Comparison of ENCODE assay signal across 19 cellular contexts in the genomic region with DNA sequence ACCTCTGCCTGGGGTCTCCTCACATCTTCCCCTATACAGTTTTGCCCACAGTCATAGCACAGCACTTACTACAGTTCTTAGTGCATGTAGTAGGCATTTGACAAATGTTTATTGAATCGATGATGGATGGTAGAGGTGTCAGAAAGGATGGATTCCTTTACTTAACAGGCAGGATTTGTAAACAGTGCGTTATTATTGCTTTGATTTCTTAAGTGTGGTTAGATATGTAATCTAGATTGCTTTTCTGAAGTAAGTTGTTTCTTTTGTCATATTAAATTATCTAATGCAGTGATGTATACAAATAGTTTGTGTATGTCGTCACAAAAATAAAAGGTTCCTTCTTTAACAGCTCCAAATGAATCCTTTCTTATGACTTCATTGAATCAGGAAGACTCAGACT.
DNase-seq lines count a peak whose midpoint lies in the region; ATAC-seq, FAIRE-seq and TF ChIP-seq lines count a peak whose summit lies in the region.
"Had no signal": no experiment of that assay in that cellular context is flagged by ENCODE, and none has a peak within 500 bp of the region (broad histone marks: within the 10 kb centered on the region; RNA-seq: fewer than 3 reads in every experiment).

No MANE protein-coding gene starts in this region.

- H3K14ac ChIP-seq in IMR-90 (replicated peaks; ENCODE audit: low read depth, low read length), result peak overlapping the region; percentile 11; the same call in 1 of the 2 replicates

- H3K56ac ChIP-seq in IMR-90 (ENCODE audit: extremely low read depth, insufficient read depth, low read length), result no peak overlapping the region; the same call in 1 of the 2 replicates

- CTCF ChIA-PET in IMR-90 (lab: Yijun Ruan, JAX), result no interaction called here
- CTCF ChIA-PET in K562 (lab: Yijun Ruan, JAX; ENCODE audit: low intra/inter-chr PET ratio), result no interaction called here

- H3K9me1 ChIP-seq in IMR-90 (ENCODE audit: insufficient read depth, low read length), result peaks cover 5% of the 10 kb centered on the region; the same call in 1 of the 2 replicates
- no peaks in the 10 kb centered on the region for H3K9me1 ChIP-seq in K562 (ENCODE audit: control insufficient read depth, insufficient read depth, low read length)

- H2AK9ac ChIP-seq in IMR-90 (replicated peaks; ENCODE audit: low read depth, low read length, poor library complexity), result no peak overlapping the region

- H2BK15ac ChIP-seq in IMR-90 (ENCODE audit: low read depth, low read length), result no peak overlapping the region

- peaks cover 10 to 26% of the 10 kb centered on the region in 2 experiments; a peak in 2 of 4 replicates for H3K79me1 ChIP-seq in IMR-90 (ENCODE audit: low read depth in 1 of 2, low read length in 2 of 2)

- H2AK5ac ChIP-seq in IMR-90 (ENCODE audit: low read depth, low read length), result peak overlapping the region; percentile 39; the same call in 1 of the 2 replicates

- no peak overlapping the region; the same call in 1 of the 2 replicates for H3K18ac ChIP-seq in IMR-90 (ENCODE audit: low read depth, low read length)

- intact Hi-C loops in IMR-90 (cut with micrococcal nuclease), result no loop called here
- intact Hi-C loops in K562 (cut with micrococcal nuclease), result no loop called here

- no peak for TF ChIP-seq EP300 in K562 (IDR thresholded peaks at IDR 0.05; ENCODE audit: low read length)

- TF ChIP-seq POLR2A in GM12891 (IDR thresholded peaks at IDR 0.05; ENCODE audit: low read depth, low read length), result no peak
- no peak for TF ChIP-seq POLR2A in IMR-90 (IDR thresholded peaks at IDR 0.05; ENCODE audit: low read depth, low read length)
- no peak for TF ChIP-seq POLR2A in K562 (conservative IDR thresholded peaks at IDR 0.05)

- peaks cover 48% of the 10 kb centered on the region for H3K79me2 ChIP-seq in K562 (ENCODE audit: control insufficient read depth, insufficient read depth, low read length)
- H3K79me2 ChIP-seq in Karpas-422 (ENCODE audit: low read length), result peaks cover 65% of the 10 kb centered on the region

- BruUV-seq in IMR-90 (replicated peaks; lab: Mats Ljungman, UMichigan) (no TSS peak), K562 (replicated peaks; lab: Mats Ljungman, UMichigan) (no TSS peak)

- peak overlapping the region; percentile 50 for H2BK5ac ChIP-seq in IMR-90 (ENCODE audit: low read depth, low read length, poor library complexity, severe bottlenecking)

- H3K9me2 ChIP-seq in Karpas-422 (replicated peaks; ENCODE audit: insufficient read depth, low read length), result no peaks in the 10 kb centered on the region

- H4K8ac ChIP-seq in IMR-90 (ENCODE audit: low read depth in 2 of 2, low read length in 2 of 2), result no peak overlapping the region

- ATAC-seq in IMR-90 (ENCODE audit: low read depth) (peak; percentile 42; the same call in 1 of the 2 replicates), K562 (no peak)
- ATAC-seq: HepG2 had no signal

- H3K4me3 ChIP-seq in IMR-90 (ENCODE audit: insufficient read depth, low read depth, low read length) (no peak overlapping the region), K562 (no peak overlapping the region), H7 (ENCODE audit: insufficient read depth, low read depth, low read length) (no peak overlapping the region), Karpas-422 (ENCODE audit: low read length) (no peak overlapping the region)
- H3K4me3 ChIP-seq: HAP-1 had no signal

- no peaks in the 10 kb centered on the region for H3K27me3 Mint-ChIP-seq in nephron progenitor cell (ENCODE audit: low read depth, poor library complexity)
- H3K27me3 Mint-ChIP-seq: B cell; CD4-positive, alpha-beta memory T cell had no signal

- DNase-seq in GM12891 (ENCODE audit: insufficient read length, low spot score) (no peak), IMR-90 (peak; percentile 30), K562 (ENCODE audit: extremely low read depth in 1 of 4, low spot score in 3 of 4) (no peak), nephron progenitor cell (no peak), H7 (no peak), DMS153 treated with DMSO at 0.1 percent for 48 hours (lab: John Stamatoyannopoulos, UW; ENCODE audit: unreplicated experiment) (no peak), Karpas-422 (no peak)
- DNase-seq: C1 segment of cervical spinal cord; CD4-positive, alpha-beta memory T cell; DMS153; DND-41; GDM1; GOT3 had no signal

- no peak overlapping the region for H3K4me3 Mint-ChIP-seq in nephron progenitor cell
- H3K4me3 Mint-ChIP-seq: B cell; CD4-positive, alpha-beta memory T cell had no signal

- H3K4me1 ChIP-seq in IMR-90 (ENCODE audit: control insufficient read depth, insufficient read depth, low read length), result peaks cover 6% of the 10 kb centered on the region
- peaks cover 3 to 11% of the 10 kb centered on the region in 2 experiments; a peak in 4 of 5 replicates for H3K4me1 ChIP-seq in K562 (replicated peaks in 1 of 2; ENCODE audit: control insufficient read depth in 2 of 2, insufficient read depth in 2 of 2, low read length in 2 of 2)
- peaks cover 22% of the 10 kb centered on the region for H3K4me1 ChIP-seq in Karpas-422 (ENCODE audit: low read length)
- H3K4me1 ChIP-seq: HAP-1 had no signal

- peak overlapping the region; percentile 53; the same call in 1 of the 2 replicates for H3K23ac ChIP-seq in IMR-90 (ENCODE audit: low read depth, low read length)

- H3K27me3 ChIP-seq in IMR-90 (ENCODE audit: control insufficient read depth, insufficient read depth, low read length) (no peaks in the 10 kb centered on the region), K562 (ENCODE audit: control insufficient read depth in 2 of 2, insufficient read depth in 2 of 2, low read length in 2 of 2) (no peaks in the 10 kb centered on the region), H7 (ENCODE audit: control insufficient read depth, insufficient read depth, low read length) (no peaks in the 10 kb centered on the region), Karpas-422 (ENCODE audit: low read length) (no peaks in the 10 kb centered on the region)

- no peak overlapping the region for H3K4ac ChIP-seq in IMR-90 (ENCODE audit: low read depth, low read length)

- H3K36me3 ChIP-seq in IMR-90 (ENCODE audit: control insufficient read depth, insufficient read depth, low read length) (no peaks in the 10 kb centered on the region), K562 (ENCODE audit: control insufficient read depth, insufficient read depth, low read length) (peaks cover 5% of the 10 kb centered on the region; the same call in 2 of the 3 replicates), H7 (replicated peaks; ENCODE audit: control insufficient read depth, insufficient read depth, low read length) (no peaks in the 10 kb centered on the region), Karpas-422 (ENCODE audit: insufficient read depth, low read length) (no peaks in the 10 kb centered on the region)
- H3K36me3 ChIP-seq: HAP-1 had no signal

- H3K9me3 ChIP-seq in IMR-90 (ENCODE audit: control insufficient read depth, insufficient read depth, low read length) (no peaks in the 10 kb centered on the region), K562 (replicated peaks; ENCODE audit: control insufficient read depth, insufficient read depth, low read depth, low read length) (no peaks in the 10 kb centered on the region; the same call in 1 of the 2 replicates), Karpas-422 (ENCODE audit: low read length) (no peaks in the 10 kb centered on the region)
- H3K9me3 ChIP-seq: HAP-1 had no signal

- peaks cover 17% of the 10 kb centered on the region for H3K4me1 Mint-ChIP-seq in nephron progenitor cell

- peaks cover 29% of the 10 kb centered on the region for H3K36me3 Mint-ChIP-seq in nephron progenitor cell (ENCODE audit: low read depth)

- H3K27ac Mint-ChIP-seq in nephron progenitor cell, result peak overlapping the region; percentile 72
- H3K27ac Mint-ChIP-seq: B cell had no signal

- H3K9ac ChIP-seq in IMR-90 (ENCODE audit: low read depth, low read length), result no peak overlapping the region
- no peak overlapping the region for H3K9ac ChIP-seq in K562 (ENCODE audit: insufficient read depth in 1 of 2, low read depth in 2 of 2, low read length in 2 of 2)
- no peak overlapping the region for H3K9ac ChIP-seq in Karpas-422 (ENCODE audit: low read length)

- H3K4me2 ChIP-seq in IMR-90 (ENCODE audit: low read depth, low read length) (no peak overlapping the region), K562 (ENCODE audit: insufficient read depth, low read length) (no peak overlapping the region), Karpas-422 (ENCODE audit: low read depth, low read length, poor library complexity, severe bottlenecking) (no peak overlapping the region)

- no peak for TF ChIP-seq RAD21 in IMR-90 (IDR thresholded peaks at IDR 0.05; ENCODE audit: low read length)
- TF ChIP-seq RAD21 in K562 (CRISPR knock-in tag; conservative IDR thresholded peaks at IDR 0.05 in 1 of 2, IDR thresholded peaks at IDR 0.05 in 1 of 2), result no peak

- H2BK20ac ChIP-seq in IMR-90 (ENCODE audit: low read depth, low read length), result no peak overlapping the region

- H2AFZ ChIP-seq in IMR-90 (replicated peaks; ENCODE audit: low read length, poor library complexity) (no peak overlapping the region), K562 (ENCODE audit: low read depth, low read length) (no peak overlapping the region), Karpas-422 (ENCODE audit: low read length) (no peak overlapping the region)

- TF ChIP-seq CTCF in IMR-90 (conservative IDR thresholded peaks at IDR 0.05; ENCODE audit: low read depth, low read length) (no peak), K562 (IDR thresholded peaks at IDR 0.05 in 2 of 3, conservative IDR thresholded peaks at IDR 0.05 in 1 of 3; ENCODE audit: insufficient read depth in 2 of 3, low read depth in 1 of 3, low read length in 3 of 3) (no peak), nephron progenitor cell (IDR thresholded peaks at IDR 0.05) (no peak)

- no peak overlapping the region for H4K91ac ChIP-seq in IMR-90 (ENCODE audit: insufficient read depth, low read depth, low read length)

- H4K20me1 ChIP-seq in IMR-90 (ENCODE audit: insufficient read depth, low read length) (0 out of 2 replicates have a peak, but pooled peaks cover 3% of the 10 kb centered on the region), K562 (replicated peaks; ENCODE audit: control insufficient read depth, insufficient read depth, low read length) (no peaks in the 10 kb centered on the region), Karpas-422 (ENCODE audit: insufficient read depth, low read depth, low read length) (no peaks in the 10 kb centered on the region)

- dilution Hi-C loops in IMR-90 (cut with HindIII; ENCODE audit: low sequenced_read_pairs, unreplicated experiment), result no loop called here

- H4K5ac ChIP-seq in IMR-90 (ENCODE audit: low read depth, low read length), result no peak overlapping the region; the same call in 1 of the 2 replicates

- POLR2A ChIA-PET in IMR-90 (lab: Charles Lee; ENCODE audit: unreplicated experiment) (no interaction called here), K562 (lab: Yijun Ruan, JAX) (interaction anchor here (1.8 kb wide), 1 partner anchor 12 kb away, joined by 6 read pairs; no protein-coding TSS in a partner anchor)

- WGBS in IMR-90 (ENCODE audit: extremely low coverage in 2 of 2, insufficient read length in 1 of 2), 2 experiments, result no CpG with 5 or more reads among the region's 3 CpGs
- WGBS in K562 (ENCODE audit: insufficient coverage, low coverage, missing lambda C conversion rate), result 75% methylated on average over 3 of the region's 3 CpGs

- no peaks in the 10 kb centered on the region for H3K9me3 Mint-ChIP-seq in nephron progenitor cell
- H3K9me3 Mint-ChIP-seq: CD4-positive, alpha-beta memory T cell had no signal

- in situ Hi-C loops in IMR-90 (cut with MboI; ENCODE audit: low sequenced_read_pairs), result no loop called here
- in situ Hi-C loops in K562 (cut with MboI), result no loop called here

- FAIRE-seq in GM12891 (lab: Jason Lieb, UNC) (peak; percentile 78), K562 (lab: Jason Lieb, UNC) (no peak)
- FAIRE-seq: A204.1, GM19239, HepG2, HTR-8/SVneo had no signal

- H2BK120ac ChIP-seq in IMR-90 (ENCODE audit: low read depth, low read length), result no peak overlapping the region

- H3K27ac ChIP-seq in IMR-90 (ENCODE audit: insufficient read depth, low read length) (no peak overlapping the region), K562 (ENCODE audit: extremely low read depth, low read depth, low read length) (no peak overlapping the region), Karpas-422 (ENCODE audit: low read length) (no peak overlapping the region)
